ENCODE assay signal across 8 cellular contexts in the genomic region with DNA sequence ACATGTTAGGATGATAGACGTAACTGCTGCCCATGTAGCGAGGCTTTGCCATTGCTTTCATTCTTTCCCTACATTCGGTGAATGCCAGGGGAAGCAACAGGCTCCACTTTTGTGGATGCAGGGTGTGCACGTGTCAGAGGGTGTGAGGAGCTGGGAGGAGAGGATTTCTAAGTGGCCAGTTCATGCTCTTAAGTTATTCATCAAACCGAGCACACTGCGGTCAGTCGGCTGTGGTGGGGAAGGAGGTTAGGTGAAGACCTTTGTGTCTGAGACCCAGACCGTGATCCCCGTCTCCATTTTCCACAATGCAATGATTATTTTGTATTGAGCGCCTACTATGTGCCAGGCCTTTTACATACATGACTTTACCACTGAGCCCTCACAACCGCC.
A peak's percentile ranks its signal among the peaks of the same experiment; 100 is the strongest.
DNase-seq lines count a peak whose midpoint lies in the region; ATAC-seq lines count a peak whose summit lies in the region.

No MANE protein-coding gene starts in this region.

- peak overlapping the region; percentile 53 for H3K4me2 ChIP-seq in mesendoderm (ENCODE audit: low read length)

- H3K27ac ChIP-seq in mesendoderm (ENCODE audit: low read depth, low read length), result no peak overlapping the region

- H3K79me2 ChIP-seq in mesendoderm (ENCODE audit: control insufficient read depth, insufficient read depth, low read length), result peaks cover 12% of the 10 kb centered on the region

- peak overlapping the region; percentile 60 for H3K9ac ChIP-seq in mesendoderm (ENCODE audit: low read length)

- no peaks in the 10 kb centered on the region for H3K36me3 ChIP-seq in mesendoderm (ENCODE audit: control insufficient read depth, insufficient read depth, low read length)

- H2AK5ac ChIP-seq in mesendoderm (ENCODE audit: low read length), result no peak overlapping the region

- peak; percentile 1 for ATAC-seq in HG02938 (IDR thresholded peaks at IDR 0.05; ENCODE audit: unreplicated experiment)
- no peak for ATAC-seq in GM21576 (IDR thresholded peaks at IDR 0.05; ENCODE audit: unreplicated experiment)
- no peak for ATAC-seq in GM21423 (IDR thresholded peaks at IDR 0.05; ENCODE audit: unreplicated experiment)
- ATAC-seq in HG03175 (IDR thresholded peaks at IDR 0.05; ENCODE audit: unreplicated experiment), result no peak

- no peaks in the 10 kb centered on the region for H3K27me3 ChIP-seq in mesendoderm (ENCODE audit: insufficient read depth, low read length, poor library complexity)

- no peak overlapping the region for H4K5ac ChIP-seq in mesendoderm (ENCODE audit: low read length)

- H3K4me1 ChIP-seq in mesendoderm (ENCODE audit: control insufficient read depth, low read depth, low read length), result peaks cover 2% of the 10 kb centered on the region

- H2BK15ac ChIP-seq in mesendoderm (replicated peaks; ENCODE audit: low read depth), result no peak overlapping the region

- H3K4ac ChIP-seq in mesendoderm (ENCODE audit: low read depth, low read length), result no peak overlapping the region

- H3K18ac ChIP-seq in mesendoderm (ENCODE audit: low read length), result no peak overlapping the region

- no peak overlapping the region for H3K4me3 ChIP-seq in mesendoderm (ENCODE audit: low read length)

- DNase-seq in A172 (ENCODE audit: low spot score) (peak; percentile 31), cerebellar cortex (ENCODE audit: low spot score) (peak; percentile 25), mesendoderm (no peak), foreskin melanocyte (no peak)

- no peak overlapping the region for H4K8ac ChIP-seq in mesendoderm (ENCODE audit: low read depth, low read length)

- peak overlapping the region; percentile 84 for H3K56ac ChIP-seq in mesendoderm (ENCODE audit: low read length)

- H3K23ac ChIP-seq in mesendoderm (ENCODE audit: low read length), result no peak overlapping the region

- no CpG with 5 or more reads among the region's 11 CpGs for WGBS in mesendoderm (ENCODE audit: extremely low coverage, insufficient coverage, low lambda C conversion rate)

- H2BK120ac ChIP-seq in mesendoderm (ENCODE audit: low read depth, low read length), result no peak overlapping the region

- no peaks in the 10 kb centered on the region for H3K79me1 ChIP-seq in mesendoderm (ENCODE audit: low read length)

- no peak overlapping the region for H2BK5ac ChIP-seq in mesendoderm (ENCODE audit: low read length)

Comparison
In these comparisons a context has a peak if more than half of its experiments do, and no peak if none do; other contexts are left out.
1. DNase-seq: peak in A172 (single experiment) and cerebellar cortex (single experiment); none in mesendoderm (single experiment) and foreskin melanocyte (single experiment).